In genomic region chr10:110680473-110681020, GRCh38 we compare ENCODE assay signal across 1 cellular context.
TF ChIP-seq lines count a peak whose summit lies in the region.

No MANE protein-coding gene starts in this region.

TF ChIP-seq in H1, 55 proteins besides CTCF, POLR2A, EP300 and RAD21 (continued from another document):
- TF ChIP-seq E2F6 (IDR thresholded peaks at IDR 0.05), result no peak
- no peak for TF ChIP-seq CHD1 (IDR thresholded peaks at IDR 0.05; ENCODE audit: low read depth, low read length)
- no peak for TF ChIP-seq SRF (IDR thresholded peaks at IDR 0.05; ENCODE audit: low read depth, low read length)
- no peak for TF ChIP-seq BRCA1 (IDR thresholded peaks at IDR 0.05; ENCODE audit: low read depth, low read length)
TF ChIP-seq in H1: peak in this region for 0.
